Comparison of ENCODE assay signal across 8 cellular contexts in the genomic region with DNA sequence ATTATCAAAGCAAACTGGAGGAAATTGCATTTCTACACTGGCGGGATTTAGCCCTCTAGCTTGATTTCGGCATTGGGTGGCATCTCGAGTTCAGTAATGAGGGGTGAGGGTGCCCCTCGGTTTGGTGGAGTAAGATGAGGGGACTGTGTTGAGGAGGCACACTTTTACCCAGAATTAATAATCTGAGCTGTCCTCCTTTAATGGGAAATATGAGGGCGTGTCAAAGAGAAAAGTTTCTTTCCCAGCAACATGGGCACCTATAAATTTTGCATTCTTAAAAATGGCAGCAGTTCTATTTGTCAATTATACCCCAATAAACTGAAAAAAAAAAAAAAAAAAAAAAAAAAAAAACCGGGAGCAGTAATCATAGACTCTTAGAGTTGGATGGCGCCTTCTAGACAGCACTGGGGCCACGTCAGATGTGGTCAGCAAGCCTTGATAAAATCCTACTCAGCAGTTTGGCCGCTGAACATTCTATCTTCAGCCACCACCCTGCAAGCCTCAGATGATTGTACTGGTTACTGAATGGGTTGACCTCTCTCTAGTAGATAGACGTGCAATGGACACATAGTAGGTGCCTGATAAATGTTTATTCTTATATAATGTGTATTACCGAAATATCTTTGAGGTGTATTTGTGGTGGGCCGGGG. TPM values are rescaled to one million over a fixed set of nuclear protein-coding genes. Genes with fewer than 3 reads are reported as not detected.
DNase-seq lines count a peak whose midpoint lies in the region; ATAC-seq and TF ChIP-seq lines count a peak whose summit lies in the region.

No MANE protein-coding gene starts in this region.

- peak overlapping the region; percentile 42 for H3K4me3 ChIP-seq in mononuclear cell (ENCODE audit: low read length)

- no peaks in the 10 kb centered on the region for H3K9me3 ChIP-seq in mononuclear cell (ENCODE audit: low read depth, low read length)

- no peak for DNase-seq in CD14-positive monocyte (ENCODE audit: low spot score)
- peak; percentile 6 for DNase-seq in NCI-H69 (lab: John Stamatoyannopoulos, UW)
- peak; percentile 54 for DNase-seq in dedifferentiated amniotic fluid mesenchymal stem cell (ENCODE audit: extremely low spot score)
- no peak for DNase-seq in NCI-H1105 (lab: John Stamatoyannopoulos, UW)
- DNase-seq in NCI-H446 (lab: John Stamatoyannopoulos, UW): no peak

- no peak for TF ChIP-seq CTCF in CD14-positive monocyte (IDR thresholded peaks at IDR 0.05)

- H3K4me1 Mint-ChIP-seq in CD14-positive monocyte: peaks cover 35% of the 10 kb centered on the region

- peak overlapping the region; percentile 93 to 95 for H3K4me3 Mint-ChIP-seq in CD14-positive monocyte

- H3K4me1 ChIP-seq in mononuclear cell (ENCODE audit: insufficient read depth, low read length): peaks cover 23% of the 10 kb centered on the region

- ATAC-seq in GM18861 (IDR thresholded peaks at IDR 0.05; ENCODE audit: unreplicated experiment) (no peak), HG02884 (IDR thresholded peaks at IDR 0.05; ENCODE audit: unreplicated experiment) (no peak)

- H3K27me3 ChIP-seq in mononuclear cell (ENCODE audit: insufficient read depth, low read length): peaks cover 23% of the 10 kb centered on the region

- H3K27ac Mint-ChIP-seq in CD14-positive monocyte: peak overlapping the region in 6 of 7 donors; percentile 67 to 91 (median 82)

- H3K36me3 Mint-ChIP-seq in CD14-positive monocyte: peaks cover 5 to 7% of the 10 kb centered on the region in 2 donors

- peaks cover 0 to 5% (median 0%) of the 10 kb centered on the region in 7 donors for H3K9me3 Mint-ChIP-seq in CD14-positive monocyte

- intact Hi-C loops in CD14-positive monocyte (cut with micrococcal nuclease): no loop called here

- peaks cover 7 to 16% (median 13%) of the 10 kb centered on the region in 3 donors for H3K27me3 Mint-ChIP-seq in CD14-positive monocyte (ENCODE audit: low read depth in 3 of 3)

RNA-seq across cellular contexts. Expression of gene PAPSS2, which starts 0.9 kb away (rescaled TPM):
- 1 to 10 TPM; 6.2 to 6.5 TPM for polyA plus RNA-seq in CD14-positive monocyte
- total RNA-seq in mononuclear cell: 1.7 TPM

Comparison
In these comparisons a context has a peak if more than half of its experiments do, and no peak if none do; other contexts are left out.
1. DNase-seq: peak in NCI-H69 (single experiment) and dedifferentiated amniotic fluid mesenchymal stem cell (single experiment); none in CD14-positive monocyte (single experiment), NCI-H1105 (single experiment) and NCI-H446 (0 of 2).